In genomic region chr1:181134543-181135461, GRCh38 we compare ENCODE assay signal across 8 cellular contexts. TPM values are rescaled to one million over a fixed set of nuclear protein-coding genes. Genes with fewer than 3 reads are reported as not detected.
A peak's percentile ranks its signal among the peaks of the same experiment; 100 is the strongest.
DNase-seq lines count a peak whose midpoint lies in the region; ATAC-seq and TF ChIP-seq lines count a peak whose summit lies in the region.

No MANE protein-coding gene starts in this region.

- peaks cover 33% of the 10 kb centered on the region for H3K4me1 ChIP-seq in CD4-positive, alpha-beta memory T cell (ENCODE audit: insufficient read depth, low read length)
- H3K4me1 ChIP-seq in PC-3 (ENCODE audit: insufficient read depth, low read length), result peaks cover 41% of the 10 kb centered on the region
- peaks cover 5 to 13% of the 10 kb centered on the region in 2 donors for H3K4me1 ChIP-seq in lung (ENCODE audit: control insufficient read depth in 2 of 2, insufficient read depth in 2 of 2, low read length in 2 of 2)

- H3K9ac ChIP-seq in PC-3 (ENCODE audit: low read length), result peak overlapping the region; percentile 72

- peak overlapping the region; percentile 63 for H3K4me2 ChIP-seq in PC-3 (ENCODE audit: low read length)

- H3K36me3 Mint-ChIP-seq in CD4-positive, alpha-beta memory T cell, result no peaks in the 10 kb centered on the region
- H3K36me3 Mint-ChIP-seq in type B pancreatic cell, result no peaks in the 10 kb centered on the region

- no peak for TF ChIP-seq CTCF in PC-3 (conservative IDR thresholded peaks at IDR 0.05; ENCODE audit: low read depth, low read length)
- no peak for TF ChIP-seq CTCF in lung (IDR thresholded peaks at IDR 0.05; ENCODE audit: control extremely low read depth, extremely low read depth)
- TF ChIP-seq CTCF in type B pancreatic cell (conservative IDR thresholded peaks at IDR 0.05), result no peak

- H3F3A ChIP-seq in PC-3 (ENCODE audit: low read length, unreplicated experiment), result no peaks in the 10 kb centered on the region

- no peaks in the 10 kb centered on the region for H3K36me3 ChIP-seq in CD4-positive, alpha-beta memory T cell (ENCODE audit: insufficient read depth, low read length)
- H3K36me3 ChIP-seq in PC-3 (ENCODE audit: low read depth, low read length), result no peaks in the 10 kb centered on the region
- no peaks in the 10 kb centered on the region for H3K36me3 ChIP-seq in lung (ENCODE audit: control insufficient read depth in 2 of 2, insufficient read depth in 2 of 2, low read length in 2 of 2)

- peak overlapping the region in 5 of 7 donors; percentile 13 to 78 (median 49) for H3K27ac Mint-ChIP-seq in CD4-positive, alpha-beta memory T cell
- peak overlapping the region; percentile 97 for H3K27ac Mint-ChIP-seq in type B pancreatic cell

- peak overlapping the region in 6 of 8 donors; percentile 1 to 60 (median 44) for H3K4me3 Mint-ChIP-seq in CD4-positive, alpha-beta memory T cell
- H3K4me3 Mint-ChIP-seq in type B pancreatic cell, result peak overlapping the region; percentile 58

- WGBS in lung, 2 donors, result 66% methylated on average over 16 to 17 of the region's 17 CpGs

- H3K9me2 ChIP-seq in PC-3 (replicated peaks; ENCODE audit: low read length), result no peaks in the 10 kb centered on the region

- intact Hi-C loops in CD4-positive, alpha-beta memory T cell (cut with micrococcal nuclease), result no loop called here
- intact Hi-C loops in PC-3 (cut with micrococcal nuclease), result no loop called here

- H3K4me3 ChIP-seq in CD4-positive, alpha-beta memory T cell (ENCODE audit: low read length in 2 of 2), result no peak overlapping the region
- no peak overlapping the region for H3K4me3 ChIP-seq in PC-3 (ENCODE audit: low read length)
- no peak overlapping the region for H3K4me3 ChIP-seq in lung

- no TSS peak for BruUV-seq in PC-3 (replicated peaks; lab: Mats Ljungman, UMichigan)

- H3K27ac ChIP-seq in CD4-positive, alpha-beta memory T cell (ENCODE audit: low read depth, low read length), result no peak overlapping the region
- H3K27ac ChIP-seq in PC-3 (ENCODE audit: low read length), result peak overlapping the region; percentile 80
- H3K27ac ChIP-seq in lung (ENCODE audit: low read depth in 1 of 2, low read length in 1 of 2), result peak overlapping the region in 1 of 2 donors; percentile 58

- no peaks in the 10 kb centered on the region for H3K27me3 ChIP-seq in CD4-positive, alpha-beta memory T cell (ENCODE audit: insufficient read depth, low read length)
- H3K27me3 ChIP-seq in PC-3 (ENCODE audit: low read length) (no peaks in the 10 kb centered on the region), lung (ENCODE audit: control insufficient read depth, insufficient read depth) (no peaks in the 10 kb centered on the region)

- H3K9me3 Mint-ChIP-seq in CD4-positive, alpha-beta memory T cell, result no peaks in the 10 kb centered on the region
- H3K9me3 Mint-ChIP-seq in type B pancreatic cell, result no peaks in the 10 kb centered on the region

- POLR2A ChIA-PET in CD4-positive, alpha-beta memory T cell (lab: Charles Lee; ENCODE audit: partially characterized antibody), result interaction anchor here (1.1 to 12.1 kb wide), 3 partner anchors 30 to 48 kb away, joined by 3 to 128 read pairs (median 3); partner anchors contain the start of gene IER5
- POLR2A ChIA-PET in PC-3 (lab: Charles Lee; ENCODE audit: unreplicated experiment), result no interaction called here

- H4K20me1 ChIP-seq in PC-3 (ENCODE audit: low read length), result no peaks in the 10 kb centered on the region

- H3K27me3 Mint-ChIP-seq in CD4-positive, alpha-beta memory T cell, result peaks cover 0 to 1% of the 10 kb centered on the region in 2 donors
- peaks cover 2% of the 10 kb centered on the region for H3K27me3 Mint-ChIP-seq in type B pancreatic cell

- ATAC-seq in GM18873 (IDR thresholded peaks at IDR 0.05; ENCODE audit: low FRiP score, unreplicated experiment), result peak; percentile 33
- ATAC-seq in HG03280 (IDR thresholded peaks at IDR 0.05; ENCODE audit: unreplicated experiment), result peak; percentile 44
- ATAC-seq in PC-3, result no peak; the same call in 1 of the 2 replicates
- ATAC-seq in lung (ENCODE audit: insufficient read depth, low FRiP score), result peak; percentile 22

- CTCF ChIA-PET in CD4-positive, alpha-beta memory T cell (lab: Charles Lee; ENCODE audit: partially characterized antibody), result interaction anchor here (1.1 to 1.7 kb wide), 3 partner anchors 9 to 98 kb away, joined by 3 to 5 read pairs (median 4); no protein-coding TSS in a partner anchor
- CTCF ChIA-PET in PC-3 (lab: Charles Lee), result no interaction called here

- no peaks in the 10 kb centered on the region for H3K9me3 ChIP-seq in CD4-positive, alpha-beta memory T cell (ENCODE audit: control insufficient read depth in 1 of 2, low read length in 2 of 2)
- H3K9me3 ChIP-seq in PC-3 (ENCODE audit: low read length) (no peaks in the 10 kb centered on the region), lung (ENCODE audit: control insufficient read depth in 2 of 2, insufficient read depth in 1 of 2, low read length in 1 of 2) (no peaks in the 10 kb centered on the region)

- peaks cover 13 to 46% (median 27%) of the 10 kb centered on the region in 4 donors for H3K4me1 Mint-ChIP-seq in CD4-positive, alpha-beta memory T cell
- peaks cover 38% of the 10 kb centered on the region for H3K4me1 Mint-ChIP-seq in type B pancreatic cell (ENCODE audit: unreplicated experiment)

- no peak overlapping the region for H2AFZ ChIP-seq in PC-3 (ENCODE audit: low read length)

- no peaks in the 10 kb centered on the region for H3K79me2 ChIP-seq in PC-3 (ENCODE audit: low read length)

- DNase-seq in CD4-positive, alpha-beta memory T cell, result no peak
- DNase-seq in PC-3, result peak; percentile 53
- peak; percentile 27 for DNase-seq in brain pericyte (ENCODE audit: low read depth, low spot score)
- no peak for DNase-seq in lung (ENCODE audit: low spot score)
- DNase-seq in type B pancreatic cell (ENCODE audit: extremely low spot score, unreplicated experiment), result no peak
- no peak for DNase-seq in midbrain (lab: John Stamatoyannopoulos, UW)

RNA-seq across cellular contexts. Expression of gene IER5, which starts 46.3 kb away (rescaled TPM):
- 10 to 100 TPM; 28.0 to 29.3 TPM for total RNA-seq in CD4-positive, alpha-beta memory T cell
- polyA plus RNA-seq in CD4-positive, alpha-beta memory T cell, result 10 to 100 TPM; 11.0 to 18.9 TPM
- total RNA-seq in PC-3 (2014; rRNA removed) (100 and 126 TPM in 2 replicates), lung (10 to 100 TPM; 18.6 to 33.2 TPM), type B pancreatic cell (ENCODE audit: low replicate concordance) (16.6 and 27.7 TPM in 2 replicates)
- polyA plus RNA-seq in lung, result 10 to 100 TPM; 19.2 to 34.5 TPM

Comparison
In these comparisons a context has a peak if more than half of its experiments do, and no peak if none do; other contexts are left out.
1. DNase-seq: peak in PC-3 (single experiment) and brain pericyte (single experiment); none in CD4-positive, alpha-beta memory T cell (0 of 5), lung (single experiment), type B pancreatic cell (single experiment) and midbrain (single experiment).